8 cellular contexts compared by ENCODE assay signal in genomic region chr19:7942981-7943443, GRCh38. TPM values are rescaled to one million over a fixed set of nuclear protein-coding genes. Genes with fewer than 3 reads are reported as not detected.
DNase-seq lines count a peak whose midpoint lies in the region; ATAC-seq and TF ChIP-seq lines count a peak whose summit lies in the region.

No MANE protein-coding gene starts in this region.

- TF ChIP-seq CTCF in natural killer cell (IDR thresholded peaks at IDR 0.05): no peak

- H3K4me3 Mint-ChIP-seq in natural killer cell: peak overlapping the region; percentile 95

- peaks cover 16% of the 10 kb centered on the region for H3K36me3 ChIP-seq in ectodermal cell (ENCODE audit: control insufficient read depth, insufficient read depth, low read length)

- peak; percentile 58 for DNase-seq in NCI-H1092 treated with DMSO at 0.1 percent for 48 hours (lab: John Stamatoyannopoulos, UW)
- DNase-seq in NCI-H1092 (lab: John Stamatoyannopoulos, UW): no peak
- DNase-seq in NAMALWA (ENCODE audit: low spot score): peak; percentile 51
- no peak for DNase-seq in natural killer cell
- no peak for DNase-seq in superior temporal gyrus (ENCODE audit: extremely low spot score)
- no peak for DNase-seq in midbrain (lab: John Stamatoyannopoulos, UW)

- peak in 2 of 3 donors; percentile 2 to 3 for ATAC-seq in natural killer cell
- no peak for ATAC-seq in GM18909 (IDR thresholded peaks at IDR 0.05; ENCODE audit: poor library complexity, unreplicated experiment)

- H3K4me3 ChIP-seq in ectodermal cell (ENCODE audit: insufficient read depth, low read depth, low read length): peak overlapping the region; percentile 96

- peak overlapping the region; percentile 98 to 100 for H3K27ac Mint-ChIP-seq in natural killer cell

- H3K9me3 Mint-ChIP-seq in natural killer cell: no peaks in the 10 kb centered on the region

- H3K36me3 Mint-ChIP-seq in natural killer cell: peaks cover 6% of the 10 kb centered on the region

- 11 to 12% methylated on average over 33 of the region's 33 CpGs for WGBS in ectodermal cell, 2 experiments

- H3K27ac ChIP-seq in ectodermal cell (ENCODE audit: insufficient read depth, low read depth, low read length, poor library complexity, severe bottlenecking): peak overlapping the region; percentile 95

- no peaks in the 10 kb centered on the region for H3K27me3 ChIP-seq in ectodermal cell (ENCODE audit: control insufficient read depth, insufficient read depth, low read length, poor library complexity, severe bottlenecking)

- H3K4me1 Mint-ChIP-seq in natural killer cell: peaks cover 15 to 35% of the 10 kb centered on the region in 2 donors

- no peaks in the 10 kb centered on the region for H3K4me1 ChIP-seq in ectodermal cell (ENCODE audit: control insufficient read depth, insufficient read depth, low read length)

- intact Hi-C loops in natural killer cell (cut with micrococcal nuclease): loop anchor here (1.0 to 2.0 kb wide), 3 partner anchors 14 to 59 kb away; partner anchors contain the start of gene MAP2K7

- no peaks in the 10 kb centered on the region for H3K9me3 ChIP-seq in ectodermal cell (ENCODE audit: control insufficient read depth, low read length)

- peaks cover 0 to 4% of the 10 kb centered on the region in 2 donors for H3K27me3 Mint-ChIP-seq in natural killer cell (ENCODE audit: low read depth in 2 of 2)

RNA-seq across cellular contexts. Expression of gene TIMM44, which starts 0.5 kb away (rescaled TPM):
- 63.1 TPM for polyA plus RNA-seq in ectodermal cell (2013, experiment 1 of 4)
- polyA plus RNA-seq in ectodermal cell (2013, experiment 2 of 4): 59.4 TPM
- polyA plus RNA-seq in ectodermal cell (2013, experiment 3 of 4): 46.7 TPM
- 47.9 TPM for polyA plus RNA-seq in ectodermal cell (2013, experiment 4 of 4)
- 100 to 1,000 TPM in 1 of 3 donors, 10 to 100 TPM in 2; 83.3 to 116 (median 89.4) TPM for total RNA-seq in natural killer cell

RNA-seq across cellular contexts. Expression of gene CTXN1, which starts 17.1 kb away (rescaled TPM):
- 86.5 TPM for polyA plus RNA-seq in ectodermal cell (2013, experiment 1 of 4)
- 78.2 TPM for polyA plus RNA-seq in ectodermal cell (2013, experiment 2 of 4)
- 110 TPM for polyA plus RNA-seq in ectodermal cell (2013, experiment 3 of 4)
- 117 TPM for polyA plus RNA-seq in ectodermal cell (2013, experiment 4 of 4)
- under 1 TPM in 1 of 3 donors, not detected in 2; 0.39 TPM for total RNA-seq in natural killer cell

RNA-seq across cellular contexts. Expression of gene SNAPC2, which starts 22.9 kb away (rescaled TPM):
- polyA plus RNA-seq in ectodermal cell (2013, experiment 1 of 4): 23.6 TPM
- polyA plus RNA-seq in ectodermal cell (2013, experiment 2 of 4): 20.4 TPM
- polyA plus RNA-seq in ectodermal cell (2013, experiment 3 of 4): 26.5 TPM
- 30.2 TPM for polyA plus RNA-seq in ectodermal cell (2013, experiment 4 of 4)
- total RNA-seq in natural killer cell: 10 to 100 TPM; 22.1 to 32.4 (median 27.1) TPM

RNA-seq across cellular contexts. Expression of gene TGFBR3L, which starts 28.4 kb away (rescaled TPM):
- 0.80 TPM for polyA plus RNA-seq in ectodermal cell (2013, experiment 1 of 4)
- not detected for polyA plus RNA-seq in ectodermal cell (2013, experiment 2 of 4)
- 1.2 TPM for polyA plus RNA-seq in ectodermal cell (2013, experiment 3 of 4)
- polyA plus RNA-seq in ectodermal cell (2013, experiment 4 of 4): 1.4 TPM
- total RNA-seq in natural killer cell: 1 to 10 TPM; 3.5 to 4.6 (median 4.4) TPM

RNA-seq across cellular contexts. Expression of gene MAP2K7, which starts 39.3 kb away (rescaled TPM):
- polyA plus RNA-seq in ectodermal cell (2013, experiment 1 of 4): 46.1 TPM
- polyA plus RNA-seq in ectodermal cell (2013, experiment 2 of 4): 46.7 TPM
- polyA plus RNA-seq in ectodermal cell (2013, experiment 3 of 4): 33.4 TPM
- polyA plus RNA-seq in ectodermal cell (2013, experiment 4 of 4): 36.9 TPM
- 100 to 1,000 TPM; 131 to 218 (median 159) TPM for total RNA-seq in natural killer cell

Comparison
In these comparisons a context has a peak if more than half of its experiments do, and no peak if none do; other contexts are left out.
1. DNase-seq: peak in NCI-H1092 treated with DMSO at 0.1 percent for 48 hours (single experiment) and NAMALWA (single experiment); none in NCI-H1092 (single experiment), natural killer cell (single experiment), superior temporal gyrus (single experiment) and midbrain (single experiment).